ENCODE assay signal across 22 cellular contexts in genomic region chr18:60905699-60906098, GRCh38.
"Had no signal": no experiment of that assay in that cellular context is flagged by ENCODE, and none has a peak within 500 bp of the region (broad histone marks: within the 10 kb centered on the region; RNA-seq: fewer than 3 reads in every experiment).

No MANE protein-coding gene starts in this region.

- DNase-seq: activated CD4-positive, alpha-beta memory T cell treated with anti-CD3 and anti-CD28 coated beads, Interleukin-2, amount 10 ng/mL, durations not matched to agents 7 days and 5 days; activated CD4-positive, alpha-beta T cell treated with anti-CD3 and anti-CD28 coated beads, Interleukin-2, amount 10 ng/mL, durations not matched to agents 24 days and 14 days; activated effector memory CD4-positive, alpha-beta T cell treated with Interleukin-2 at 50 U/mL for 16 hours; activated naive CD4-positive, alpha-beta T cell treated with anti-CD3 and anti-CD28 coated beads for 36 hours; activated T-cell treated with anti-CD3 and anti-CD28 coated beads, Interleukin-2, amount 50 U/mL, for 72 hours; anterior cingulate cortex; colonic mucosa; foreskin melanocyte; hippocampal formation; left ventricle myocardium inferior; pancreas; psoas muscle; right lobe of liver; stimulated activated CD4-positive, alpha-beta T cell treated with anti-CD3 and anti-CD28 coated beads, Interleukin-1b, Interleukin-23, amount 100 ng/mL, for 48 hours; stimulated activated naive CD8-positive, alpha-beta T cell treated with anti-CD3 and anti-CD28 coated beads, Interleukin-15, amount 100 ng/mL, for 72 hours; T-cell; tibial artery had no signal

- FAIRE-seq: pancreas had no signal

- H3K27me3 ChIP-seq: colonic mucosa, pancreas, right lobe of liver, tibial artery had no signal

- H3K4me3 ChIP-seq: colonic mucosa, left ventricle myocardium inferior, pancreas, psoas muscle, right lobe of liver, skin epidermis, tibial artery had no signal

- H3K27ac ChIP-seq: colonic mucosa, left ventricle myocardium inferior, pancreas, psoas muscle, right lobe of liver, skin epidermis, tibial artery, VCaP had no signal

- H3K4me1 ChIP-seq: colonic mucosa, pancreas, psoas muscle, right lobe of liver had no signal

- ATAC-seq: activated CD4-positive, CD25-positive, alpha-beta regulatory T cell treated with anti-CD3 and anti-CD28 coated beads, Interleukin-2, amount 50 U/mL, for 24 hours; activated T-cell treated with anti-CD3 and anti-CD28 coated beads, Interleukin-2, amount 50 U/mL, for 72 hours; natural killer cell treated with Interleukin-12 subunit alpha and Interleukin-12 subunit beta and Interleukin-15 and Interleukin-18, amount 100 ng/mL, for 72 hours; pancreas; psoas muscle; right lobe of liver; stimulated activated effector memory CD8-positive, alpha-beta T cell treated with anti-CD3 and anti-CD28 coated beads, Interleukin-12 subunit alpha, Interleukin-12 subunit beta, amount 100 ng/mL, for 72 hours; stimulated activated naive CD8-positive, alpha-beta T cell treated with anti-CD3 and anti-CD28 coated beads, Interleukin-15, amount 100 ng/mL, for 72 hours; T-cell had no signal

- H3K9me3 ChIP-seq: colonic mucosa, left ventricle myocardium inferior, pancreas, psoas muscle, right lobe of liver, tibial artery had no signal

- H3K36me3 ChIP-seq: colonic mucosa, left ventricle myocardium inferior, pancreas, right lobe of liver, tibial artery had no signal
